ENCODE assay signal across 9 cellular contexts in the genomic region with DNA sequence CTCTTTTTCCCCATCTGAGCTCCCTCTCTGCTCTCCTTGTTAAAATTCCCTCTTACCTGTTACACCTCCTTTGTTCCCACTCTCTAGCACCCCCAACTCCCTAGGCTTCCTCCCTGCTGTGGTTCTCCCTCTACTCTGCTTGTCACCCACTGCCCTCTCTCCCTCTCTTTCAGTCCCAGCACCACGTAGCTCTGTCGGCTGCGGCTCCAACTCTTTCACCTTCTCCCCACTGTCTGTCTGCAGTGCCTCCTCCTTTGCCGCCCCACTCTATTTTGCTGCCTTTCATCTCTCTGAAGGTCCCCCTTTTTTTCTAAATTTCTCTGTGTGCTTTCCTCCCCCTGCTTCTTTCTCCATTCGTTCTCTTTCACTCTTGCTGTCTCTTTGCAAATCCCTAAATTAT. TPM values are rescaled to one million over a fixed set of nuclear protein-coding genes. Genes with fewer than 3 reads are reported as not detected.
DNase-seq lines count a peak whose midpoint lies in the region; ATAC-seq and TF ChIP-seq lines count a peak whose summit lies in the region.
"Had no signal": no experiment of that assay in that cellular context is flagged by ENCODE, and none has a peak within 500 bp of the region (broad histone marks: within the 10 kb centered on the region; RNA-seq: fewer than 3 reads in every experiment).

No MANE protein-coding gene starts in this region.

- H3K36me3 ChIP-seq in heart right ventricle, result peaks cover 0 to 42% (median 24%) of the 10 kb centered on the region in 9 donors
- peaks cover 9 to 14% of the 10 kb centered on the region in 2 donors for H3K36me3 ChIP-seq in mucosa of rectum (ENCODE audit: control insufficient read depth in 2 of 2, insufficient read depth in 2 of 2, low read length in 2 of 2)

- H3K36me3 Mint-ChIP-seq in chondrocyte (ENCODE audit: low read depth), result peaks cover 22% of the 10 kb centered on the region

- H3K4me1 ChIP-seq in heart right ventricle (peaks cover 0 to 28% (median 14%) of the 10 kb centered on the region in 9 donors), mucosa of rectum (ENCODE audit: control insufficient read depth in 2 of 2, insufficient read depth in 2 of 2, low read length in 2 of 2) (peaks cover 6 to 8% of the 10 kb centered on the region in 2 donors)

- H3K27ac Mint-ChIP-seq in chondrocyte (ENCODE audit: unreplicated experiment), result peak overlapping the region; percentile 95

- H3K4me1 Mint-ChIP-seq in chondrocyte (ENCODE audit: low read depth), result peaks cover 25% of the 10 kb centered on the region

- H3K27ac ChIP-seq in heart right ventricle, result peak overlapping the region in 9 of 10 donors; percentile 43 to 90 (median 85)
- H3K27ac ChIP-seq in mucosa of rectum (ENCODE audit: low read depth in 2 of 2, low read length in 2 of 2), result peak overlapping the region in 1 of 2 donors; percentile 82

- ATAC-seq in heart right ventricle (peak in 5 of 8 donors; percentile 18 to 57 (median 41)), Right ventricle myocardium inferior (no peak), GM19397 (IDR thresholded peaks at IDR 0.05; ENCODE audit: unreplicated experiment) (no peak)

- intact Hi-C loops in heart right ventricle (cut with DNase I), result loop anchor here in 2 of 10 donors (2.0 to 5.0 kb wide), 2 partner anchors 32 to 33 kb away; partner anchors contain the start of gene ZNF616 (in 2 of the 2)
- intact Hi-C loops in Right ventricle myocardium inferior (cut with DNase I), result loop anchor here (2.0 kb wide), 1 partner anchor 32 kb away; the partner anchor contains the start of gene ZNF616

- H3K9ac ChIP-seq in mucosa of rectum (ENCODE audit: low read depth in 1 of 2, low read length in 2 of 2), result peak overlapping the region; percentile 89 to 99

- H3K9me3 ChIP-seq in heart right ventricle, result no peaks in the 10 kb centered on the region
- no peaks in the 10 kb centered on the region for H3K9me3 ChIP-seq in mucosa of rectum (ENCODE audit: control insufficient read depth in 2 of 2, low read length in 2 of 2)

- H3K27me3 Mint-ChIP-seq in chondrocyte (ENCODE audit: low read depth), result no peaks in the 10 kb centered on the region

- DNase-seq in heart right ventricle (no peak), Right ventricle myocardium inferior (ENCODE audit: missing footprints) (no peak), chondrocyte (ENCODE audit: low spot score) (no peak), amniotic stem cell (lab: John Stamatoyannopoulos, UW) (no peak), NCI-H2081 treated with DMSO at 0.1 percent for 48 hours (lab: John Stamatoyannopoulos, UW) (no peak), HuH-7 (ENCODE audit: low spot score) (no peak)
- DNase-seq: stimulated activated CD4-positive, alpha-beta T cell treated with anti-CD3 and anti-CD28 coated beads, Interleukin-12 subunit alpha, Interleukin-12 subunit beta, amount 100 ng/mL, for 4 hours had no signal

- 4 to 8% methylated on average over 5 of the region's 5 CpGs for WGBS in heart right ventricle, 2 donors

- H3K4me3 ChIP-seq in heart right ventricle (peak overlapping the region; percentile 74 to 95 (median 80)), mucosa of rectum (ENCODE audit: low read length in 2 of 2) (peak overlapping the region; percentile 89 to 100)

- H3K4me3 Mint-ChIP-seq in chondrocyte (ENCODE audit: unreplicated experiment), result peak overlapping the region; percentile 94

- H3K9me3 Mint-ChIP-seq in chondrocyte (ENCODE audit: low read depth), result peaks cover 5% of the 10 kb centered on the region

- TF ChIP-seq CTCF in heart right ventricle (IDR thresholded peaks at IDR 0.05) (no peak), chondrocyte (IDR thresholded peaks at IDR 0.05) (no peak)

- no peaks in the 10 kb centered on the region for H3K27me3 ChIP-seq in heart right ventricle
- H3K27me3 ChIP-seq in mucosa of rectum (ENCODE audit: control insufficient read depth in 2 of 2, insufficient read depth in 2 of 2, low read length in 2 of 2), result no peaks in the 10 kb centered on the region

RNA-seq across cellular contexts. Expression of gene ZNF836, which starts 1.1 kb away (rescaled TPM):
- total RNA-seq in heart right ventricle (10 to 100 TPM in 1 of 10 donors, 1 to 10 TPM in 9; 5.1 to 10.6 (median 7.1) TPM), Right ventricle myocardium inferior (6.8 TPM), chondrocyte (14.5 to 18.1 TPM (median 14.7 TPM) in 3 replicates)
- polyA plus RNA-seq in heart right ventricle, result 1 to 10 TPM; 2.3 to 6.1 TPM

RNA-seq across cellular contexts. Expression of gene PPP2R1A, which starts 19.5 kb away (rescaled TPM):
- 100 to 1,000 TPM; 337 to 469 (median 401) TPM for total RNA-seq in heart right ventricle
- 100 to 1,000 TPM; 238 to 438 TPM for polyA plus RNA-seq in heart right ventricle
- 338 TPM for total RNA-seq in Right ventricle myocardium inferior
- total RNA-seq in chondrocyte, result 210 to 236 TPM (median 228 TPM) in 3 replicates

RNA-seq across cellular contexts. Expression of gene ZNF616, which starts 30.6 kb away (rescaled TPM):
- total RNA-seq in heart right ventricle (1 to 10 TPM; 4.9 to 8.0 (median 6.5) TPM), Right ventricle myocardium inferior (5.2 TPM), chondrocyte (12.8 to 18.6 TPM (median 13.6 TPM) in 3 replicates)
- 1 to 10 TPM; 1.6 to 2.2 TPM for polyA plus RNA-seq in heart right ventricle

Comparison
In these comparisons a context has a peak if more than half of its experiments do, and no peak if none do; other contexts are left out.
1. ATAC-seq: peak in heart right ventricle (5 of 8); none in Right ventricle myocardium inferior (single experiment) and GM19397 (single experiment).